ENCODE assay signal across 22 cellular contexts in genomic region chr1:212482006-212482351, GRCh38. TPM values are rescaled to one million over a fixed set of nuclear protein-coding genes. Genes with fewer than 3 reads are reported as not detected.
A peak's percentile ranks its signal among the peaks of the same experiment; 100 is the strongest.
DNase-seq lines count a peak whose midpoint lies in the region; ATAC-seq, FAIRE-seq and TF ChIP-seq lines count a peak whose summit lies in the region.
"Had no signal": no experiment of that assay in that cellular context is flagged by ENCODE, and none has a peak within 500 bp of the region (broad histone marks: within the 10 kb centered on the region; RNA-seq: fewer than 3 reads in every experiment).

No MANE protein-coding gene starts in this region.

- H4K20me1 ChIP-seq in GM23248 (ENCODE audit: insufficient read depth) (no peaks in the 10 kb centered on the region), astrocyte (ENCODE audit: insufficient read depth, low read length) (no peaks in the 10 kb centered on the region), hepatocyte (ENCODE audit: insufficient read depth, poor library complexity, severe bottlenecking) (no peaks in the 10 kb centered on the region)

- H3K36me3 Mint-ChIP-seq in astrocyte (ENCODE audit: low read depth, unreplicated experiment) (no peaks in the 10 kb centered on the region), type B pancreatic cell (no peaks in the 10 kb centered on the region)
- H3K36me3 Mint-ChIP-seq: activated naive CD4-positive, alpha-beta T cell treated with anti-CD3 and anti-CD28 coated beads, Interleukin-2, amount 50 U/mL, for 72 hours; memory B cell; stimulated activated memory B cell treated with anti-CD40 and anti-IgM and Interleukin-4, amounts not matched to agents 10 μg/mL and 1 μg/mL and 100 μg/mL, for 72 hours; T-cell had no signal

- no peak overlapping the region for H3K9ac ChIP-seq in GM23248
- no peak overlapping the region for H3K9ac ChIP-seq in astrocyte (ENCODE audit: low read length)

- 23 to 31% methylated on average over 2 of the region's 2 CpGs for WGBS in GM23248 (ENCODE audit: low coverage in 1 of 2, low lambda C conversion rate in 2 of 2, missing lambda C conversion rate in 2 of 2), 2 experiments
- 84% methylated on average over 2 of the region's 2 CpGs for WGBS in hepatocyte (ENCODE audit: low lambda C conversion rate, missing lambda C conversion rate)

- in situ Hi-C loops in GM23248 (cut with MboI): no loop called here

- H3F3A ChIP-seq in GM23248 (ENCODE audit: insufficient read depth): peaks cover 22% of the 10 kb centered on the region; the same call in 1 of the 2 replicates

- no peak for ATAC-seq in HG03025 (IDR thresholded peaks at IDR 0.05; ENCODE audit: low FRiP score, unreplicated experiment)
- ATAC-seq: activated CD4-positive, alpha-beta T cell treated with anti-CD3 and anti-CD28 coated beads for 36 hours; activated naive CD4-positive, alpha-beta T cell treated with anti-CD3 and anti-CD28 coated beads, Interleukin-2, amount 50 U/mL, for 72 hours; stimulated activated memory B cell treated with anti-CD40 and anti-IgM and Interleukin-4, amounts not matched to agents 10 μg/mL and 1 μg/mL and 100 μg/mL, for 72 hours; T-cell had no signal

- no peak for FAIRE-seq in astrocyte (lab: Jason Lieb, UNC)
- FAIRE-seq: colon, frontal cortex, G401.6, TTC549 had no signal

- H3K4me1 ChIP-seq in GM23248 (ENCODE audit: insufficient read depth) (peaks cover 22% of the 10 kb centered on the region), astrocyte (ENCODE audit: insufficient read depth, low read length) (peaks cover 33% of the 10 kb centered on the region), hepatocyte (ENCODE audit: insufficient read depth) (peaks cover 19% of the 10 kb centered on the region)

- H3K27me3 Mint-ChIP-seq in astrocyte (ENCODE audit: low read depth, unreplicated experiment) (peaks cover 3% of the 10 kb centered on the region), type B pancreatic cell (peaks cover 9% of the 10 kb centered on the region)

- H3K4me1 Mint-ChIP-seq in astrocyte (ENCODE audit: low read depth, unreplicated experiment): peaks cover 33% of the 10 kb centered on the region
- H3K4me1 Mint-ChIP-seq in type B pancreatic cell (ENCODE audit: unreplicated experiment): peaks cover 11% of the 10 kb centered on the region

- H2AFZ ChIP-seq in GM23248 (no peak overlapping the region), astrocyte (ENCODE audit: low read depth, low read length) (no peak overlapping the region), hepatocyte (no peak overlapping the region)

- H3K27ac ChIP-seq in GM23248 (no peak overlapping the region), astrocyte (ENCODE audit: low read depth, low read length) (no peak overlapping the region), hepatocyte (peak overlapping the region; percentile 88)

- H3K9me2 ChIP-seq in GM23248 (ENCODE audit: insufficient read depth): no peaks in the 10 kb centered on the region
- H3K9me2 ChIP-seq in hepatocyte (replicated peaks; ENCODE audit: insufficient read depth): no peaks in the 10 kb centered on the region

- H3K4me2 ChIP-seq in GM23248 (ENCODE audit: unreplicated experiment) (no peak overlapping the region), astrocyte (ENCODE audit: low read length) (peak overlapping the region; percentile 6), hepatocyte (no peak overlapping the region)

- H3K4me3 ChIP-seq in GM23248: no peak overlapping the region
- no peak overlapping the region for H3K4me3 ChIP-seq in astrocyte (ENCODE audit: insufficient read depth, low read depth, low read length)
- H3K4me3 ChIP-seq in hepatocyte: no peak overlapping the region

- no peak overlapping the region for H3K4me3 Mint-ChIP-seq in astrocyte (ENCODE audit: unreplicated experiment)
- no peak overlapping the region for H3K4me3 Mint-ChIP-seq in type B pancreatic cell
- H3K4me3 Mint-ChIP-seq: activated CD4-positive, alpha-beta T cell treated with anti-CD3 and anti-CD28 coated beads for 36 hours; activated T-helper 1 cell treated with anti-CD3 and anti-CD28 coated beads, Interleukin-12 subunit alpha, Interleukin-12 subunit beta, Interleukin-2, Interleukin-4 antibody, amounts not matched to agents 30 ng/mL and 10 ng/mL and 1 ng/mL, durations not matched to agents 14 hours and 24 hours and 36 hours; memory B cell; stimulated activated memory B cell treated with anti-CD40 and anti-IgM and Interleukin-4, amounts not matched to agents 10 μg/mL and 1 μg/mL and 100 μg/mL, for 72 hours; T-cell had no signal

- H3K36me3 ChIP-seq in GM23248 (ENCODE audit: low read depth) (no peaks in the 10 kb centered on the region), astrocyte (ENCODE audit: insufficient read depth, low read length) (no peaks in the 10 kb centered on the region), hepatocyte (replicated peaks; ENCODE audit: insufficient read depth, low read depth) (no peaks in the 10 kb centered on the region)
- H3K36me3 ChIP-seq: BE2C had no signal

- peak; percentile 18 for DNase-seq in GM23248
- DNase-seq in astrocyte (ENCODE audit: low read depth): no peak
- no peak for DNase-seq in hepatocyte (ENCODE audit: low spot score)
- no peak for DNase-seq in type B pancreatic cell (ENCODE audit: extremely low spot score, unreplicated experiment)
- no peak for DNase-seq in AML-193 (lab: John Stamatoyannopoulos, UW)
- DNase-seq in NCI-H1105 treated with DMSO at 0.1 percent for 48 hours (lab: John Stamatoyannopoulos, UW): no peak
- DNase-seq: activated CD4-positive, alpha-beta T cell treated with anti-CD3 and anti-CD28 coated beads for 36 hours; BE2C; NCI-H146; NCI-H2171 treated with DMSO at 0.1 percent for 48 hours; SHP77; T-cell had no signal

- H3K27me3 ChIP-seq in GM23248 (replicated peaks; ENCODE audit: insufficient read depth): peaks cover 21% of the 10 kb centered on the region
- no peaks in the 10 kb centered on the region for H3K27me3 ChIP-seq in astrocyte (ENCODE audit: insufficient read depth, low read length)
- no peaks in the 10 kb centered on the region for H3K27me3 ChIP-seq in hepatocyte
- H3K27me3 ChIP-seq: BE2C had no signal

- H3K27ac Mint-ChIP-seq in astrocyte (ENCODE audit: unreplicated experiment) (peak overlapping the region; percentile 55), type B pancreatic cell (peak overlapping the region; percentile 4)
- H3K27ac Mint-ChIP-seq: activated CD4-positive, alpha-beta T cell treated with anti-CD3 and anti-CD28 coated beads for 36 hours; activated naive CD4-positive, alpha-beta T cell treated with anti-CD3 and anti-CD28 coated beads, Interleukin-2, amount 50 U/mL, for 72 hours; activated T-helper 1 cell treated with anti-CD3 and anti-CD28 coated beads, Interleukin-12 subunit alpha, Interleukin-12 subunit beta, Interleukin-2, Interleukin-4 antibody, amounts not matched to agents 30 ng/mL and 10 ng/mL and 1 ng/mL, durations not matched to agents 14 hours and 24 hours and 36 hours; memory B cell; progenitor cell of endocrine pancreas; stimulated activated memory B cell treated with anti-CD40 and anti-IgM and Interleukin-4, amounts not matched to agents 10 μg/mL and 1 μg/mL and 100 μg/mL, for 72 hours; T-cell had no signal

- H3K9me3 Mint-ChIP-seq in astrocyte (ENCODE audit: unreplicated experiment): no peaks in the 10 kb centered on the region
- H3K9me3 Mint-ChIP-seq in type B pancreatic cell: no peaks in the 10 kb centered on the region
- H3K9me3 Mint-ChIP-seq: activated naive CD4-positive, alpha-beta T cell treated with anti-CD3 and anti-CD28 coated beads, Interleukin-2, amount 50 U/mL, for 72 hours; activated T-helper 1 cell treated with anti-CD3 and anti-CD28 coated beads, Interleukin-12 subunit alpha, Interleukin-12 subunit beta, Interleukin-2, Interleukin-4 antibody, amounts not matched to agents 30 ng/mL and 10 ng/mL and 1 ng/mL, durations not matched to agents 14 hours and 24 hours and 36 hours; memory B cell; stimulated activated memory B cell treated with anti-CD40 and anti-IgM and Interleukin-4, amounts not matched to agents 10 μg/mL and 1 μg/mL and 100 μg/mL, for 72 hours; T-cell had no signal

- H3K79me2 ChIP-seq in GM23248 (ENCODE audit: insufficient read depth): no peaks in the 10 kb centered on the region
- no peaks in the 10 kb centered on the region for H3K79me2 ChIP-seq in astrocyte (ENCODE audit: insufficient read depth, low read length)
- H3K79me2 ChIP-seq in hepatocyte: no peaks in the 10 kb centered on the region

- TF ChIP-seq CTCF in astrocyte (IDR thresholded peaks at IDR 0.05; ENCODE audit: insufficient read depth, low read depth, low read length) (no peak), hepatocyte (IDR thresholded peaks at IDR 0.05; ENCODE audit: poor library complexity) (no peak), type B pancreatic cell (conservative IDR thresholded peaks at IDR 0.05) (no peak)

- H3K9me3 ChIP-seq in GM23248 (ENCODE audit: low read depth) (no peaks in the 10 kb centered on the region), astrocyte (ENCODE audit: insufficient read depth, low read depth, low read length) (no peaks in the 10 kb centered on the region), hepatocyte (ENCODE audit: low read depth) (no peaks in the 10 kb centered on the region)
- H3K9me3 ChIP-seq: BE2C had no signal

RNA-seq across cellular contexts. Expression of gene NENF, which starts 49.3 kb away (rescaled TPM):
- total RNA-seq in GM23248 (2014; rRNA removed; shearing (Covaris generic)): 63.2 and 86.9 TPM in 2 replicates
- 160 and 162 TPM in 2 replicates for polyA plus RNA-seq in GM23248 (2016; fragmentation: Nextera tagmentation; extraction: Ambion mirVana)
- total RNA-seq in astrocyte: 34.4 and 38.8 TPM in 2 replicates
- 45.4 and 52.3 TPM in 2 replicates for total RNA-seq in hepatocyte
- polyA plus RNA-seq in hepatocyte: 115 and 144 TPM in 2 replicates
- 48.9 and 53.7 TPM in 2 replicates for total RNA-seq in type B pancreatic cell (ENCODE audit: low replicate concordance)
